In genomic region chr19:14777645-14778044, GRCh38 we compare ENCODE assay signal across 17 cellular contexts. TPM values are rescaled to one million over a fixed set of nuclear protein-coding genes. Genes with fewer than 3 reads are reported as not detected.
"Had no signal": no experiment of that assay in that cellular context is flagged by ENCODE, and none has a peak within 500 bp of the region (broad histone marks: within the 10 kb centered on the region; RNA-seq: fewer than 3 reads in every experiment).

No MANE protein-coding gene starts in this region.

RNA-seq across cellular contexts. Expression of gene ADGRE2, which starts 0.7 kb away (rescaled TPM):
- total RNA-seq: mesothelial cell of epicardium had no signal

RNA-seq across cellular contexts. Expression of gene OR7A5, which starts 57.3 kb away (rescaled TPM):
- total RNA-seq: chondrocyte, colonic mucosa, dermis blood vessel endothelial cell, esophagus mucosa, gastrocnemius medialis, glomerular endothelial cell, heart right ventricle, kidney epithelial cell, left cardiac atrium, left lung, left ventricle myocardium superior, lower lobe of right lung, lung microvascular endothelial cell, mesenteric fat pad, mesothelial cell of epicardium, mucosa of descending colon had no signal
- polyA plus RNA-seq: heart right ventricle had no signal

RNA-seq across cellular contexts. Expression of gene OR7C1, which starts 57.3 kb away (rescaled TPM):
- total RNA-seq: chondrocyte, colonic mucosa, dermis blood vessel endothelial cell, esophagus mucosa, esophagus squamous epithelium, glomerular endothelial cell, kidney epithelial cell, left cardiac atrium, left ventricle myocardium superior, lung microvascular endothelial cell, mesenteric fat pad, mesothelial cell of epicardium, mucosa of descending colon had no signal
